ENCODE assay signal across 16 cellular contexts in the genomic region with DNA sequence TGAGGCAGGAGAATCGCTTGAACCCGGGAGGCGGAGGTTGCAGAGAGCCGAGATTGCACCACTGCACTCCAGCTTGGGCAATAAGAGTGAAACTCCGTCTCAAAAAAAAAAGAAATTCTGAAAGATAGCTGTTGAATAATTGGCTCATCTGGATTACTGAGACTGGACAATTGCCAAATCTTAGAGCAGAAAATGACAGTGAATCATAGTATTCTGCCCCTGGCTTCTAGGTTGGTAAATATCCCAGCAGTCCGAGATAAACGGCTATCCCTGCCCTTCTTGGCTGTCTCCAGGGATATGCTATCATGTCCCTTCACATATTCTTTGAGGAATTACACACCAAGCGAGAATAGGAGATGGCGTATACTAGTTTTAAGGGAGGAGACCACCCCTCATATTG. TPM values are rescaled to one million over a fixed set of nuclear protein-coding genes. Genes with fewer than 3 reads are reported as not detected.
DNase-seq lines count a peak whose midpoint lies in the region; ATAC-seq and TF ChIP-seq lines count a peak whose summit lies in the region.
"Had no signal": no experiment of that assay in that cellular context is flagged by ENCODE, and none has a peak within 500 bp of the region (broad histone marks: within the 10 kb centered on the region; RNA-seq: fewer than 3 reads in every experiment).

No MANE protein-coding gene starts in this region.

- peak; percentile 47 for DNase-seq in SIG-M5 treated with dmso at 0.1 percent for 504 hours (lab: John Stamatoyannopoulos, UW; ENCODE audit: unreplicated experiment)
- no peak for DNase-seq in SIG-M5 (lab: John Stamatoyannopoulos, UW)
- DNase-seq in Peyer's patch = no peak
- peak; percentile 28 for DNase-seq in fibroblast of mammary gland (ENCODE audit: low read depth)
- peak; percentile 15 for DNase-seq in superior temporal gyrus (ENCODE audit: extremely low spot score)
- DNase-seq in G401 (ENCODE audit: low spot score) = no peak
- no peak for DNase-seq in stimulated activated effector memory CD8-positive, alpha-beta T cell treated with anti-CD3 and anti-CD28 coated beads, Interleukin-12 subunit alpha, Interleukin-12 subunit beta, amount 100 ng/mL, for 72 hours (ENCODE audit: low spot score in 2 of 2)
- DNase-seq: activated naive CD8-positive, alpha-beta T cell treated with anti-CD3 and anti-CD28 coated beads for 36 hours; AML-193; heart right ventricle; KG1; occipital lobe; RPMI8226 had no signal

- H3K36me3 Mint-ChIP-seq in stimulated activated effector memory CD8-positive, alpha-beta T cell treated with anti-CD3 and anti-CD28 coated beads, Interleukin-12 subunit alpha, Interleukin-12 subunit beta, amount 100 ng/mL, for 72 hours = no peaks in the 10 kb centered on the region
- H3K36me3 Mint-ChIP-seq: activated naive CD8-positive, alpha-beta T cell treated with anti-CD3 and anti-CD28 coated beads for 36 hours; memory B cell had no signal

- no peaks in the 10 kb centered on the region for H3K9me3 Mint-ChIP-seq in stimulated activated effector memory CD8-positive, alpha-beta T cell treated with anti-CD3 and anti-CD28 coated beads, Interleukin-12 subunit alpha, Interleukin-12 subunit beta, amount 100 ng/mL, for 72 hours
- H3K9me3 Mint-ChIP-seq: activated naive CD8-positive, alpha-beta T cell treated with anti-CD3 and anti-CD28 coated beads for 36 hours; memory B cell had no signal

- in situ Hi-C loops in G401 (cut with HindIII; ENCODE audit: low sequenced_read_pairs) = no loop called here

- H3K4me1 Mint-ChIP-seq in stimulated activated effector memory CD8-positive, alpha-beta T cell treated with anti-CD3 and anti-CD28 coated beads, Interleukin-12 subunit alpha, Interleukin-12 subunit beta, amount 100 ng/mL, for 72 hours = no peaks in the 10 kb centered on the region

- TF ChIP-seq CTCF in Peyer's patch (IDR thresholded peaks at IDR 0.05) = peak in 2 of 6 experiments; percentile 15 to 27
- TF ChIP-seq CTCF in fibroblast of mammary gland (conservative IDR thresholded peaks at IDR 0.05; ENCODE audit: control insufficient read depth, insufficient read depth, low read depth, low read length) = no peak

- H3K4me3 Mint-ChIP-seq in stimulated activated effector memory CD8-positive, alpha-beta T cell treated with anti-CD3 and anti-CD28 coated beads, Interleukin-12 subunit alpha, Interleukin-12 subunit beta, amount 100 ng/mL, for 72 hours = no peak overlapping the region
- H3K4me3 Mint-ChIP-seq: activated naive CD8-positive, alpha-beta T cell treated with anti-CD3 and anti-CD28 coated beads for 36 hours; memory B cell had no signal

- H3K36me3 ChIP-seq in Peyer's patch = no peaks in the 10 kb centered on the region
- H3K36me3 ChIP-seq: heart right ventricle had no signal

- H3K27me3 ChIP-seq in Peyer's patch = no peaks in the 10 kb centered on the region

- peak in 1 of 2 donors; percentile 50 for TF ChIP-seq POLR2A in Peyer's patch (IDR thresholded peaks at IDR 0.05)

- no peak overlapping the region for H3K4me3 ChIP-seq in Peyer's patch
- H3K4me3 ChIP-seq in fibroblast of mammary gland (ENCODE audit: control insufficient read depth, low read depth, low read length) = no peak overlapping the region
- H3K4me3 ChIP-seq: coronary artery, heart right ventricle had no signal

- no peaks in the 10 kb centered on the region for H3K9me3 ChIP-seq in Peyer's patch
- H3K9me3 ChIP-seq: heart right ventricle had no signal

- no peak overlapping the region for H3K27ac Mint-ChIP-seq in stimulated activated effector memory CD8-positive, alpha-beta T cell treated with anti-CD3 and anti-CD28 coated beads, Interleukin-12 subunit alpha, Interleukin-12 subunit beta, amount 100 ng/mL, for 72 hours
- H3K27ac Mint-ChIP-seq: activated naive CD8-positive, alpha-beta T cell treated with anti-CD3 and anti-CD28 coated beads for 36 hours; memory B cell had no signal

- no peak for ATAC-seq in HG02610 (IDR thresholded peaks at IDR 0.05; ENCODE audit: unreplicated experiment)
- no peak for ATAC-seq in stimulated activated effector memory CD8-positive, alpha-beta T cell treated with anti-CD3 and anti-CD28 coated beads, Interleukin-12 subunit alpha, Interleukin-12 subunit beta, amount 100 ng/mL, for 72 hours
- ATAC-seq: heart right ventricle had no signal

- H3K4me1 ChIP-seq in Peyer's patch = peaks cover 0 to 36% (median 0%) of the 10 kb centered on the region in 4 donors

- peak overlapping the region in 3 of 4 donors; percentile 65 to 88 (median 85) for H3K27ac ChIP-seq in Peyer's patch
- H3K27ac ChIP-seq: coronary artery, heart right ventricle had no signal

RNA-seq across cellular contexts. Expression of gene METTL16, which starts 35.5 kb away (rescaled TPM):
- total RNA-seq in Peyer's patch = 10 to 100 TPM; 24.0 to 29.7 (median 27.9) TPM
- total RNA-seq in G401 (2014; rRNA removed; shearing (Covaris generic)) = 29.2 and 58.3 TPM in 2 replicates

RNA-seq across cellular contexts. Expression of gene PAFAH1B1, which starts 46.3 kb away (rescaled TPM):
- total RNA-seq in Peyer's patch = 100 to 1,000 TPM; 131 to 281 (median 141) TPM
- 70.3 and 181 TPM in 2 replicates for total RNA-seq in G401 (2014; rRNA removed; shearing (Covaris generic))

Comparison
In these comparisons a context has a peak if more than half of its experiments do, and no peak if none do; other contexts are left out.
1. DNase-seq: peak in SIG-M5 treated with dmso at 0.1 percent for 504 hours (single experiment), fibroblast of mammary gland (single experiment) and superior temporal gyrus (single experiment); none in SIG-M5 (single experiment), Peyer's patch (0 of 3), G401 (single experiment) and stimulated activated effector memory CD8-positive, alpha-beta T cell treated with anti-CD3 and anti-CD28 coated beads, Interleukin-12 subunit alpha, Interleukin-12 subunit beta, amount 100 ng/mL, for 72 hours (0 of 2).